Comparison of ENCODE assay signal across 1 cellular context in the genomic region with DNA sequence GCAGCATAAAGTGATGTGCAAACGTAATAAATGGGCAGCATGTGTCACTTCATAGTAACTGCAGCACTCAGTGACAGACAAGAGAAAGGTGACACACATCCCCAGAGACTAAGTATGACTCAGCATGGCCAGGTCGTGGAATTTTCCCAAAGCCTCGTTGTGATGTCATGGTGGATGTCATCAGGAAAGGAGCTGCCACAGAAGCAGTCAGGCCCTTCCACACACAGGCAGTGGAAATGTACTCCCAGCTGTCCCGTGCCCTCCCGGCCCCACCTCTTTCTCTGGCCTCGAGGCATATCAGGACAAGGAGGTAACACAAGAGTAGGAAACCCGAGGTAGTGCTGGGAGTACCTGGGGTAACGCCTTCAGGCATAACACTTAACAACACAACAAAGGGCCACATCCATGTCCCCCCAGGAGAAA.
TF ChIP-seq lines count a peak whose summit lies in the region.

No MANE protein-coding gene starts in this region.

TF ChIP-seq in HEK293, 187 proteins besides CTCF, POLR2A, EP300 and RAD21 (continued from another document):
- TF ChIP-seq, protein P1, sequence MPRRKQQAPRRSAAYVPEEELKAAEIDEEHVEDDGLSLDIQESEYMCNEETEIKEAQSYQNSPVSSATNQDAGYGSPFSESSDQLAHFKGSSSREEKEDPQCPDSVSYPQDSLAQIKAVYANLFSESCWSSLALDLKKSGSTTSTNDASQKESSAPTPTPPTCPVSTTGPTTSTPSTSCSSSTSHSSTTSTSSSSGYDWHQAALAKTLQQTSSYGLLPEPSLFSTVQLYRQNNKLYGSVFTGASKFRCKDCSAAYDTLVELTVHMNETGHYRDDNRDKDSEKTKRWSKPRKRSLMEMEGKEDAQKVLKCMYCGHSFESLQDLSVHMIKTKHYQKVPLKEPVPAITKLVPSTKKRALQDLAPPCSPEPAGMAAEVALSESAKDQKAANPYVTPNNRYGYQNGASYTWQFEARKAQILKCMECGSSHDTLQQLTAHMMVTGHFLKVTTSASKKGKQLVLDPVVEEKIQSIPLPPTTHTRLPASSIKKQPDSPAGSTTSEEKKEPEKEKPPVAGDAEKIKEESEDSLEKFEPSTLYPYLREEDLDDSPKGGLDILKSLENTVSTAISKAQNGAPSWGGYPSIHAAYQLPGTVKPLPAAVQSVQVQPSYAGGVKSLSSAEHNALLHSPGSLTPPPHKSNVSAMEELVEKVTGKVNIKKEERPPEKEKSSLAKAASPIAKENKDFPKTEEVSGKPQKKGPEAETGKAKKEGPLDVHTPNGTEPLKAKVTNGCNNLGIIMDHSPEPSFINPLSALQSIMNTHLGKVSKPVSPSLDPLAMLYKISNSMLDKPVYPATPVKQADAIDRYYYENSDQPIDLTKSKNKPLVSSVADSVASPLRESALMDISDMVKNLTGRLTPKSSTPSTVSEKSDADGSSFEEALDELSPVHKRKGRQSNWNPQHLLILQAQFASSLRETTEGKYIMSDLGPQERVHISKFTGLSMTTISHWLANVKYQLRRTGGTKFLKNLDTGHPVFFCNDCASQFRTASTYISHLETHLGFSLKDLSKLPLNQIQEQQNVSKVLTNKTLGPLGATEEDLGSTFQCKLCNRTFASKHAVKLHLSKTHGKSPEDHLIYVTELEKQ (tag by site-specific recombination; IDR thresholded peaks at IDR 0.05; ENCODE audit: borderline replicate concordance): peak; percentile 87
- TF ChIP-seq ZNF114 (tag by site-specific recombination; IDR thresholded peaks at IDR 0.05) (no peak), ZBTB17 (tag by site-specific recombination; IDR thresholded peaks at IDR 0.05) (peak; percentile 56; the same call in 1 of the 2 replicates), ZNF776 (tag by site-specific recombination; IDR thresholded peaks at IDR 0.05; ENCODE audit: borderline replicate concordance) (no peak), ZNF354C (tag by site-specific recombination; IDR thresholded peaks at IDR 0.05; ENCODE audit: borderline replicate concordance, low read depth) (no peak), ZNF366 (tag by site-specific recombination; conservative IDR thresholded peaks at IDR 0.05) (peak; percentile 59; the same call in 1 of the 2 replicates), KLF16 (tag by site-specific recombination; IDR thresholded peaks at IDR 0.05) (0 out of 2 replicates have a peak, but pooled peaks have one; percentile 35), YY2 (tag by site-specific recombination; IDR thresholded peaks at IDR 0.05) (no peak), MZF1 (tag by site-specific recombination; IDR thresholded peaks at IDR 0.05; ENCODE audit: borderline replicate concordance) (no peak), ZNF140 (tag by site-specific recombination; IDR thresholded peaks at IDR 0.05) (no peak), ZBTB7A (tag by site-specific recombination; IDR thresholded peaks at IDR 0.05; ENCODE audit: low read depth) (no peak), SCRT2 (tag by site-specific recombination; IDR thresholded peaks at IDR 0.05) (no peak), PRDM1 (tag by site-specific recombination; IDR thresholded peaks at IDR 0.05) (peak; percentile 59), KLF7 (tag by site-specific recombination; IDR thresholded peaks at IDR 0.05; ENCODE audit: borderline replicate concordance) (no peak), ZBTB21 (tag by site-specific recombination; IDR thresholded peaks at IDR 0.05) (peak; percentile 99)
